Comparison of ENCODE assay signal across 8 cellular contexts in genomic region chr12:84874125-84874824, GRCh38. TPM values are rescaled to one million over a fixed set of nuclear protein-coding genes. Genes with fewer than 3 reads are reported as not detected.
A peak's percentile ranks its signal among the peaks of the same experiment; 100 is the strongest.
DNase-seq lines count a peak whose midpoint lies in the region; ATAC-seq, FAIRE-seq and TF ChIP-seq lines count a peak whose summit lies in the region.

No MANE protein-coding gene starts in this region.

- H3K4me3 ChIP-seq in PC-9 = no peak overlapping the region

- H4K20me1 ChIP-seq in PC-9 (ENCODE audit: insufficient read depth) = no peaks in the 10 kb centered on the region

- H3K79me2 ChIP-seq in PC-9 (ENCODE audit: low read depth) = no peaks in the 10 kb centered on the region

- H3K27ac Mint-ChIP-seq in natural killer cell = no peak overlapping the region
- H3K27ac Mint-ChIP-seq in natural killer cell treated with Interleukin-12 subunit alpha and Interleukin-12 subunit beta and Interleukin-15 and Interleukin-18, amount 100 ng/mL, for 72 hours = no peak overlapping the region
- H3K27ac Mint-ChIP-seq in naive B cell = no peak overlapping the region

- POLR2A ChIA-PET in PC-9 (lab: Charles Lee; ENCODE audit: unreplicated experiment) = no interaction called here

- H3K4me1 ChIP-seq in PC-9 (replicated peaks; ENCODE audit: insufficient read depth) = no peaks in the 10 kb centered on the region

- H3K4me3 Mint-ChIP-seq in natural killer cell (no peak overlapping the region), naive B cell (no peak overlapping the region)
- no peak overlapping the region for H3K4me3 Mint-ChIP-seq in natural killer cell treated with Interleukin-12 subunit alpha and Interleukin-12 subunit beta and Interleukin-15 and Interleukin-18, amount 100 ng/mL, for 72 hours

- DNase-seq in natural killer cell (no peak), HCEC 1CT (peak; percentile 55), Kasumi-1 (lab: John Stamatoyannopoulos, UW) (peak; percentile 57 to 75), PC-9 (peak in 1 of 2 experiments; percentile 38), naive B cell (peak; percentile 20), mesenteric fat pad (ENCODE audit: low spot score) (no peak)
- DNase-seq in natural killer cell treated with Interleukin-12 subunit alpha and Interleukin-12 subunit beta and Interleukin-15 and Interleukin-18, amount 100 ng/mL, for 72 hours (ENCODE audit: low spot score) = no peak

- no peak overlapping the region for H2AFZ ChIP-seq in PC-9

- H3K4me1 Mint-ChIP-seq in natural killer cell (no peaks in the 10 kb centered on the region), naive B cell (no peaks in the 10 kb centered on the region)
- H3K4me1 Mint-ChIP-seq in natural killer cell treated with Interleukin-12 subunit alpha and Interleukin-12 subunit beta and Interleukin-15 and Interleukin-18, amount 100 ng/mL, for 72 hours (ENCODE audit: low read depth in 2 of 2) = no peaks in the 10 kb centered on the region

- no peak overlapping the region for H3K4me2 ChIP-seq in PC-9

- H3K36me3 Mint-ChIP-seq in natural killer cell (no peaks in the 10 kb centered on the region), naive B cell (no peaks in the 10 kb centered on the region)
- no peaks in the 10 kb centered on the region for H3K36me3 Mint-ChIP-seq in natural killer cell treated with Interleukin-12 subunit alpha and Interleukin-12 subunit beta and Interleukin-15 and Interleukin-18, amount 100 ng/mL, for 72 hours

- H3K36me3 ChIP-seq in PC-9 (ENCODE audit: low read depth) = no peaks in the 10 kb centered on the region

- intact Hi-C loops in natural killer cell (cut with micrococcal nuclease) (loop anchor here (1.0 to 5.0 kb wide), 3 partner anchors 155 to 1048 kb away; no protein-coding TSS in a partner anchor), PC-9 (cut with micrococcal nuclease; ENCODE audit: unreplicated experiment) (loop anchor here (1.0 to 10.0 kb wide), 4 partner anchors 155 to 1051 kb away; no protein-coding TSS in a partner anchor)

- H3K9me3 Mint-ChIP-seq in natural killer cell = no peaks in the 10 kb centered on the region
- H3K9me3 Mint-ChIP-seq in natural killer cell treated with Interleukin-12 subunit alpha and Interleukin-12 subunit beta and Interleukin-15 and Interleukin-18, amount 100 ng/mL, for 72 hours = no peaks in the 10 kb centered on the region
- no peaks in the 10 kb centered on the region for H3K9me3 Mint-ChIP-seq in naive B cell

- peak; percentile 72 for TF ChIP-seq CTCF in natural killer cell (IDR thresholded peaks at IDR 0.05)
- TF ChIP-seq CTCF in PC-9 (conservative IDR thresholded peaks at IDR 0.05) = peak; percentile 81

- ATAC-seq in natural killer cell = peak; percentile 46 to 64 (median 53)
- no peak for ATAC-seq in natural killer cell treated with Interleukin-12 subunit alpha and Interleukin-12 subunit beta and Interleukin-15 and Interleukin-18, amount 100 ng/mL, for 72 hours
- peak in 1 of 2 donors; percentile 59 for ATAC-seq in naive B cell (ENCODE audit: low read depth in 2 of 2)

- H3K27me3 ChIP-seq in PC-9 (ENCODE audit: insufficient read depth, low read depth) = no peaks in the 10 kb centered on the region

- H3K27me3 Mint-ChIP-seq in natural killer cell (ENCODE audit: low read depth in 2 of 2) (no peaks in the 10 kb centered on the region), naive B cell (peaks cover 0 to 6% (median 0%) of the 10 kb centered on the region in 3 donors)
- no peaks in the 10 kb centered on the region for H3K27me3 Mint-ChIP-seq in natural killer cell treated with Interleukin-12 subunit alpha and Interleukin-12 subunit beta and Interleukin-15 and Interleukin-18, amount 100 ng/mL, for 72 hours

- BruUV-seq in PC-9 (replicated peaks; lab: Mats Ljungman, UMichigan) = no TSS peak

- FAIRE-seq in endometrium (lab: Jason Lieb, UNC) = peak; percentile 88

- H3F3A ChIP-seq in PC-9 (ENCODE audit: insufficient read depth, low read depth) = no peaks in the 10 kb centered on the region

- no peaks in the 10 kb centered on the region for H3K9me2 ChIP-seq in PC-9 (ENCODE audit: insufficient read depth)

- no peaks in the 10 kb centered on the region for H3K9me3 ChIP-seq in PC-9 (ENCODE audit: insufficient read depth, low read depth)

- CTCF ChIA-PET in PC-9 (lab: Charles Lee) = interaction anchor here (0.8 kb wide), 1 partner anchor 11 kb away, joined by 4 read pairs; no protein-coding TSS in a partner anchor

- H3K27ac ChIP-seq in PC-9 = no peak overlapping the region

RNA-seq across cellular contexts. Expression of gene SLC6A15, which starts 38.3 kb away (rescaled TPM):
- total RNA-seq in natural killer cell = not detected
- total RNA-seq in natural killer cell treated with Interleukin-12 subunit alpha and Interleukin-12 subunit beta and Interleukin-15 and Interleukin-18, amount 100 ng/mL, for 72 hours = not detected
- not detected in 2 replicates for total RNA-seq in PC-9 (2021)
- polyA plus RNA-seq in naive B cell (ENCODE audit: low read depth in 6 of 6) = not detected
- total RNA-seq in mesenteric fat pad = not detected

Comparison
In these comparisons a context has a peak if more than half of its experiments do, and no peak if none do; other contexts are left out.
1. ATAC-seq: peak in natural killer cell (3 of 3); none in natural killer cell treated with Interleukin-12 subunit alpha and Interleukin-12 subunit beta and Interleukin-15 and Interleukin-18, amount 100 ng/mL, for 72 hours (0 of 2).
2. DNase-seq: peak in HCEC 1CT (single experiment), Kasumi-1 (2 of 2) and naive B cell (single experiment); none in natural killer cell (single experiment), natural killer cell treated with Interleukin-12 subunit alpha and Interleukin-12 subunit beta and Interleukin-15 and Interleukin-18, amount 100 ng/mL, for 72 hours (single experiment) and mesenteric fat pad (single experiment).